In genomic region chr22:31400023-31400397, GRCh38 we compare ENCODE assay signal across 8 cellular contexts.
DNase-seq lines count a peak whose midpoint lies in the region; ATAC-seq lines count a peak whose summit lies in the region.

No MANE protein-coding gene starts in this region.

- peak overlapping the region; percentile 69 to 79 for H3K27ac ChIP-seq in mucosa of rectum (ENCODE audit: low read depth in 2 of 2, low read length in 2 of 2)

- H3K27me3 ChIP-seq in mucosa of rectum (ENCODE audit: control insufficient read depth in 2 of 2, insufficient read depth in 2 of 2, low read length in 2 of 2) = no peaks in the 10 kb centered on the region

- ATAC-seq in GM21825 (IDR thresholded peaks at IDR 0.05; ENCODE audit: unreplicated experiment) = no peak

- peak overlapping the region; percentile 90 to 92 for H3K9ac ChIP-seq in mucosa of rectum (ENCODE audit: low read depth in 1 of 2, low read length in 2 of 2)

- peak overlapping the region; percentile 96 to 99 for H3K4me3 ChIP-seq in mucosa of rectum (ENCODE audit: low read length in 2 of 2)

- DNase-seq in D341Med (ENCODE audit: low spot score) = peak; percentile 45
- DNase-seq in NCI-H82 (lab: John Stamatoyannopoulos, UW) = peak; percentile 66
- DNase-seq in dedifferentiated amniotic fluid mesenchymal stem cell (ENCODE audit: extremely low spot score) = peak; percentile 20
- DNase-seq in NCI-H226 = no peak
- DNase-seq in NCI-H2107 (lab: John Stamatoyannopoulos, UW) = no peak
- DNase-seq in DMS153 treated with DMSO at 0.1 percent for 48 hours (lab: John Stamatoyannopoulos, UW; ENCODE audit: unreplicated experiment) = no peak

- peaks cover 8 to 19% of the 10 kb centered on the region in 2 donors for H3K36me3 ChIP-seq in mucosa of rectum (ENCODE audit: control insufficient read depth in 2 of 2, insufficient read depth in 2 of 2, low read length in 2 of 2)

- peaks cover 6 to 7% of the 10 kb centered on the region in 2 donors for H3K4me1 ChIP-seq in mucosa of rectum (ENCODE audit: control insufficient read depth in 2 of 2, insufficient read depth in 2 of 2, low read length in 2 of 2)

- no peaks in the 10 kb centered on the region for H3K9me3 ChIP-seq in mucosa of rectum (ENCODE audit: control insufficient read depth in 2 of 2, low read length in 2 of 2)

Comparison
In these comparisons a context has a peak if more than half of its experiments do, and no peak if none do; other contexts are left out.
1. DNase-seq: peak in D341Med (single experiment), NCI-H82 (single experiment) and dedifferentiated amniotic fluid mesenchymal stem cell (single experiment); none in NCI-H226 (single experiment), NCI-H2107 (single experiment) and DMS153 treated with DMSO at 0.1 percent for 48 hours (single experiment).